In genomic region chrX:48933757-48934156, GRCh38 we compare ENCODE assay signal across 17 cellular contexts. TPM values are rescaled to one million over a fixed set of nuclear protein-coding genes. Genes with fewer than 3 reads are reported as not detected.
DNase-seq lines count a peak whose midpoint lies in the region; ATAC-seq, FAIRE-seq and TF ChIP-seq lines count a peak whose summit lies in the region.
"Had no signal": no experiment of that assay in that cellular context is flagged by ENCODE, and none has a peak within 500 bp of the region (broad histone marks: within the 10 kb centered on the region; RNA-seq: fewer than 3 reads in every experiment).

No MANE protein-coding gene starts in this region.

- H2AFZ ChIP-seq in GM12878 (ENCODE audit: control insufficient read depth, low read depth, low read length) = no peak overlapping the region

- no peak for TF ChIP-seq POLR2A in GM12878 (IDR thresholded peaks at IDR 0.05; ENCODE audit: low read depth, low read length)

- no peak for ATAC-seq in CD4-positive, alpha-beta T cell (ENCODE audit: poor library complexity)
- peak; percentile 33 for ATAC-seq in GM18502 (IDR thresholded peaks at IDR 0.05; ENCODE audit: poor library complexity, unreplicated experiment)
- ATAC-seq in GM12878 = peak; percentile 16
- ATAC-seq in GM19035 (IDR thresholded peaks at IDR 0.05; ENCODE audit: unreplicated experiment) = no peak
- no peak for ATAC-seq in mucosa of descending colon

- H3K9ac ChIP-seq in GM12878 (ENCODE audit: control insufficient read depth, insufficient read depth, low read length) = peak overlapping the region; percentile 15

- H4K20me1 ChIP-seq in GM12878 (ENCODE audit: control insufficient read depth, insufficient read depth) = no peaks in the 10 kb centered on the region

- H3K27ac ChIP-seq in CD4-positive, alpha-beta T cell (ENCODE audit: low read depth, low read length) = peak overlapping the region; percentile 46
- H3K27ac ChIP-seq in GM12878 (ENCODE audit: control insufficient read depth, insufficient read depth) = peak overlapping the region; percentile 83

- SMC1A ChIA-PET in GM12878 (lab: Charles Lee; ENCODE audit: uncharacterized antibody, unreplicated experiment) = no interaction called here

- peak overlapping the region; percentile 2 for H3K4me3 Mint-ChIP-seq in CD4-positive, alpha-beta T cell

- peak overlapping the region; percentile 98 for H3K27ac Mint-ChIP-seq in CD4-positive, alpha-beta T cell

- intact Hi-C loops in CD4-positive, alpha-beta T cell (cut with DNase I, micrococcal nuclease) = no loop called here
- intact Hi-C loops in GM12878 (cut with micrococcal nuclease; ENCODE audit: unreplicated experiment) = no loop called here
- intact Hi-C loops in mucosa of descending colon (cut with DNase I, micrococcal nuclease) = no loop called here

- no peaks in the 10 kb centered on the region for H3K27me3 ChIP-seq in CD4-positive, alpha-beta T cell (ENCODE audit: control insufficient read depth, insufficient read depth, low read length)
- H3K27me3 ChIP-seq in GM12878 (replicated peaks in 1 of 2; ENCODE audit: control insufficient read depth in 2 of 2, insufficient read depth in 2 of 2, low read length in 1 of 2) = no peaks in the 10 kb centered on the region
- H3K27me3 ChIP-seq: transverse colon had no signal

- H3K4me2 ChIP-seq in GM12878 (ENCODE audit: control insufficient read depth, insufficient read depth) = peak overlapping the region; percentile 44

- peak; percentile 25 to 59; a peak in 2 of 4 replicates for TF ChIP-seq EP300 in GM12878 (IDR thresholded peaks at IDR 0.05; ENCODE audit: borderline replicate concordance in 1 of 2, control insufficient read depth in 1 of 2, low read depth in 2 of 2, low read length in 2 of 2)

- 0% methylated on average over 2 of the region's 2 CpGs for WGBS in GM12878 (ENCODE audit: insufficient coverage, insufficient replicate concordance, low lambda C conversion rate, missing lambda C conversion rate)

- in situ Hi-C loops in GM12878 (cut with MboI) = loop anchor here (25.0 kb wide), 1 partner anchor 1721 kb away; the partner anchor contains the start of gene CDK16

- peak; percentile 59 for FAIRE-seq in GM12878 (lab: Jason Lieb, UNC)
- FAIRE-seq: H1, kidney had no signal

- no peak for DNase-seq in CD4-positive, alpha-beta T cell
- peak; percentile 66 for DNase-seq in RPMI8226
- DNase-seq in GM12878 (ENCODE audit: low read depth, low spot score) = no peak
- DNase-seq in A172 (ENCODE audit: low spot score) = no peak
- no peak for DNase-seq in mucosa of descending colon
- DNase-seq in NCI-H2029 treated with DMSO at 0.1 percent for 48 hours (lab: John Stamatoyannopoulos, UW) = no peak
- DNase-seq: activated CD8-positive, alpha-beta memory T cell treated with anti-CD3 and anti-CD28 coated beads for 24 hours; cerebellar nuclear complex; glutamatergic neuron; Kasumi-1; kidney; midbrain; NCI-H187 treated with DMSO at 0.1 percent for 48 hours; transverse colon had no signal

- H3K4me1 ChIP-seq in GM12878 (ENCODE audit: control insufficient read depth, insufficient read depth, low read length) (peaks cover 45% of the 10 kb centered on the region), mucosa of descending colon (ENCODE audit: low read depth) (no peaks in the 10 kb centered on the region)

- CTCF ChIA-PET in CD4-positive, alpha-beta T cell (lab: Charles Lee) = no interaction called here
- CTCF ChIA-PET in GM12878 (lab: Yijun Ruan, JAX) = no interaction called here

- peaks cover 20% of the 10 kb centered on the region for H3K79me2 ChIP-seq in GM12878 (ENCODE audit: control insufficient read depth, insufficient read depth, low read length)

- TF ChIP-seq RAD21 in GM12878 (IDR thresholded peaks at IDR 0.05; ENCODE audit: insufficient read depth, low read depth, low read length) = no peak

- H3K36me3 ChIP-seq in GM12878 (ENCODE audit: control insufficient read depth in 2 of 2, insufficient read depth in 2 of 2, low read length in 1 of 2) (peaks cover 2 to 8% of the 10 kb centered on the region in 2 experiments; a peak in 3 of 4 replicates), mucosa of descending colon (ENCODE audit: low read depth) (no peaks in the 10 kb centered on the region)

- H3K36me3 Mint-ChIP-seq in CD4-positive, alpha-beta T cell (ENCODE audit: low read depth) = peaks cover 63% of the 10 kb centered on the region

- TF ChIP-seq CTCF in CD4-positive, alpha-beta T cell (IDR thresholded peaks at IDR 0.05) = no peak
- TF ChIP-seq CTCF in GM12878 (IDR thresholded peaks at IDR 0.05 in 2 of 3, conservative IDR thresholded peaks at IDR 0.05 in 1 of 3; ENCODE audit: control insufficient read depth in 2 of 3, extremely low read depth in 1 of 3, insufficient read depth in 1 of 3, low read depth in 3 of 3, low read length in 3 of 3) = no peak
- TF ChIP-seq CTCF in mucosa of descending colon (IDR thresholded peaks at IDR 0.05) = no peak

- no peaks in the 10 kb centered on the region for H3K9me3 Mint-ChIP-seq in CD4-positive, alpha-beta T cell

- no peaks in the 10 kb centered on the region for H3K9me3 ChIP-seq in CD4-positive, alpha-beta T cell (ENCODE audit: control insufficient read depth, low read length)
- no peaks in the 10 kb centered on the region; the same call in 2 of the 3 replicates for H3K9me3 ChIP-seq in GM12878 (replicated peaks; ENCODE audit: control insufficient read depth, insufficient read depth, low read length)
- no peaks in the 10 kb centered on the region for H3K9me3 ChIP-seq in mucosa of descending colon
- H3K9me3 ChIP-seq: transverse colon had no signal

- POLR2A ChIA-PET in CD4-positive, alpha-beta T cell (lab: Charles Lee) = interaction anchor here (1.6 to 2.2 kb wide), 2 partner anchors 13 to 14 kb away, joined by 4 to 7 read pairs; no protein-coding TSS in a partner anchor
- POLR2A ChIA-PET in GM12878 (lab: Charles Lee) = no interaction called here

- no peaks in the 10 kb centered on the region for H3K27me3 Mint-ChIP-seq in CD4-positive, alpha-beta T cell

- RAD21 ChIA-PET in GM12878 (lab: Charles Lee; ENCODE audit: unreplicated experiment) = no interaction called here

- no TSS peak for BruUV-seq in GM12878 (replicated peaks; lab: Mats Ljungman, UMichigan)

- no peak overlapping the region for H3K4me3 ChIP-seq in GM12878
- H3K4me3 ChIP-seq in mucosa of descending colon = no peak overlapping the region
- H3K4me3 ChIP-seq: transverse colon had no signal

- H3K4me1 Mint-ChIP-seq in CD4-positive, alpha-beta T cell (ENCODE audit: low read depth) = peaks cover 62% of the 10 kb centered on the region

RNA-seq across cellular contexts. Expression of gene PIM2, which starts 14.9 kb away (rescaled TPM):
- total RNA-seq in CD4-positive, alpha-beta T cell = 100 to 1,000 TPM; 212 to 225 TPM
- total RNA-seq in GM12878 (2013; cell fraction: nucleolus; rRNA removed) = 293 and 318 TPM in 2 replicates
- total RNA-seq in GM12878 (2014; rRNA removed) (32.9 and 37.9 TPM in 2 replicates), GM12878 (2014; rRNA removed; fragmentation: Illumina TruSeq; extraction: Trizol) (19.2 and 19.9 TPM in 2 replicates), GM12878 (2021) (29.6 and 30.4 TPM in 2 replicates), mucosa of descending colon (10 to 100 TPM; 10.5 to 30.0 (median 20.5) TPM)
- polyA plus RNA-seq in GM12878 (2011; ENCODE audit: low read depth) = 61.5 TPM
- polyA plus RNA-seq in GM12878 (2011; rRNA removed) (65.9 and 96.8 TPM in 2 replicates), GM12878 (2014; fragmentation: Illumina TruSeq; extraction: Trizol) (30.1 and 34.0 TPM in 2 replicates), GM12878 (2014; fragmentation: Nextera tagmentation; extraction: Ambion mirVana) (10 to 100 TPM; 19.6 to 26.2 TPM), GM12878 (2014; rRNA removed) (31.7 and 32.1 TPM in 2 replicates), GM12878 (2016; fragmentation: Nextera tagmentation; extraction: Ambion mirVana) (10 to 100 TPM; 46.5 to 54.5 TPM)
- 86.7 and 115 TPM in 2 replicates for polyA plus RNA-seq in GM12878 (2011; cell fraction: cytosol; rRNA removed)
- polyA plus RNA-seq in GM12878 (2011; cell fraction: nucleus; rRNA removed) = 111 and 151 TPM in 2 replicates
- polyA plus RNA-seq in GM12878 (2012) = 114 and 191 TPM in 2 replicates
- 60.6 and 83.6 TPM in 2 replicates for polyA minus RNA-seq in GM12878 (2011; rRNA and poly(A)+ RNA removed)
- polyA minus RNA-seq in GM12878 (2011; cell fraction: cytosol; rRNA and poly(A)+ RNA removed) = 25.4 and 29.0 TPM in 2 replicates
- 53.8 and 65.6 TPM in 2 replicates for polyA minus RNA-seq in GM12878 (2011; cell fraction: nucleus; rRNA and poly(A)+ RNA removed)
- total RNA-seq in A172 (2014; rRNA removed; shearing (Covaris generic)) = 0.59 and 0.74 TPM in 2 replicates

RNA-seq across cellular contexts. Expression of gene SLC35A2, which starts 22.3 kb away (rescaled TPM):
- 10 to 100 TPM; 19.1 to 21.8 TPM for total RNA-seq in CD4-positive, alpha-beta T cell
- total RNA-seq in GM12878 (2013; cell fraction: nucleolus; rRNA removed) = 10.7 and 16.8 TPM in 2 replicates
- total RNA-seq in GM12878 (2014; rRNA removed) (9.3 and 11.0 TPM in 2 replicates), GM12878 (2014; rRNA removed; fragmentation: Illumina TruSeq; extraction: Trizol) (8.4 and 9.1 TPM in 2 replicates), GM12878 (2021) (16.7 and 21.9 TPM in 2 replicates), mucosa of descending colon (10 to 100 TPM; 26.4 to 62.1 (median 52.2) TPM)
- polyA plus RNA-seq in GM12878 (2011; ENCODE audit: low read depth) = 7.5 TPM
- polyA plus RNA-seq in GM12878 (2011; rRNA removed) (10.3 and 12.9 TPM in 2 replicates), GM12878 (2014; fragmentation: Illumina TruSeq; extraction: Trizol) (12.0 and 16.9 TPM in 2 replicates), GM12878 (2014; fragmentation: Nextera tagmentation; extraction: Ambion mirVana) (1 to 10 TPM; 2.1 to 6.8 TPM), GM12878 (2014; rRNA removed) (16.8 and 18.7 TPM in 2 replicates), GM12878 (2016; fragmentation: Nextera tagmentation; extraction: Ambion mirVana) (10 to 100 TPM; 25.1 to 27.4 TPM)
- 22.6 and 23.3 TPM in 2 replicates for polyA plus RNA-seq in GM12878 (2011; cell fraction: cytosol; rRNA removed)
- 28.2 and 28.4 TPM in 2 replicates for polyA plus RNA-seq in GM12878 (2011; cell fraction: nucleus; rRNA removed)
- 15.6 and 17.0 TPM in 2 replicates for polyA plus RNA-seq in GM12878 (2012)
- 21.6 and 23.7 TPM in 2 replicates for polyA minus RNA-seq in GM12878 (2011; rRNA and poly(A)+ RNA removed)
- 4.3 and 6.9 TPM in 2 replicates for polyA minus RNA-seq in GM12878 (2011; cell fraction: cytosol; rRNA and poly(A)+ RNA removed)
- polyA minus RNA-seq in GM12878 (2011; cell fraction: nucleus; rRNA and poly(A)+ RNA removed) = 4.1 and 5.2 TPM in 2 replicates
- total RNA-seq in A172 (2014; rRNA removed; shearing (Covaris generic)) = 18.9 and 32.6 TPM in 2 replicates

RNA-seq across cellular contexts. Expression of gene OTUD5, which starts 23.6 kb away (rescaled TPM):
- 10 to 100 TPM; 81.3 to 92.1 TPM for total RNA-seq in CD4-positive, alpha-beta T cell
- 39.3 and 46.8 TPM in 2 replicates for total RNA-seq in GM12878 (2013; cell fraction: nucleolus; rRNA removed)
- total RNA-seq in GM12878 (2014; rRNA removed) (22.2 and 23.7 TPM in 2 replicates), GM12878 (2014; rRNA removed; fragmentation: Illumina TruSeq; extraction: Trizol) (19.8 and 20.3 TPM in 2 replicates), GM12878 (2021) (39.1 and 39.9 TPM in 2 replicates), mucosa of descending colon (10 to 100 TPM; 43.6 to 56.5 (median 52.5) TPM)
- 26.3 TPM for polyA plus RNA-seq in GM12878 (2011; ENCODE audit: low read depth)
- polyA plus RNA-seq in GM12878 (2011; rRNA removed) (38.7 and 50.3 TPM in 2 replicates), GM12878 (2014; fragmentation: Illumina TruSeq; extraction: Trizol) (29.5 and 36.4 TPM in 2 replicates), GM12878 (2014; fragmentation: Nextera tagmentation; extraction: Ambion mirVana) (1 to 10 TPM; 2.0 to 4.6 TPM), GM12878 (2014; rRNA removed) (39.7 and 44.0 TPM in 2 replicates), GM12878 (2016; fragmentation: Nextera tagmentation; extraction: Ambion mirVana) (10 to 100 TPM; 11.2 to 21.6 TPM)
- 41.0 and 43.4 TPM in 2 replicates for polyA plus RNA-seq in GM12878 (2011; cell fraction: cytosol; rRNA removed)
- 122 and 147 TPM in 2 replicates for polyA plus RNA-seq in GM12878 (2011; cell fraction: nucleus; rRNA removed)
- 46.9 and 63.6 TPM in 2 replicates for polyA plus RNA-seq in GM12878 (2012)
- 34.6 and 56.6 TPM in 2 replicates for polyA minus RNA-seq in GM12878 (2011; rRNA and poly(A)+ RNA removed)
- 23.0 and 36.1 TPM in 2 replicates for polyA minus RNA-seq in GM12878 (2011; cell fraction: cytosol; rRNA and poly(A)+ RNA removed)
- 13.5 and 17.4 TPM in 2 replicates for polyA minus RNA-seq in GM12878 (2011; cell fraction: nucleus; rRNA and poly(A)+ RNA removed)
- 26.4 and 31.5 TPM in 2 replicates for total RNA-seq in A172 (2014; rRNA removed; shearing (Covaris generic))

RNA-seq across cellular contexts. Expression of gene PQBP1, which starts 36.0 kb away (rescaled TPM):
- total RNA-seq in CD4-positive, alpha-beta T cell = 10 to 100 TPM; 73.0 to 76.6 TPM
- 8.1 and 8.5 TPM in 2 replicates for total RNA-seq in GM12878 (2013; cell fraction: nucleolus; rRNA removed)
- 62.2 and 70.2 TPM in 2 replicates for total RNA-seq in GM12878 (2014; rRNA removed)
- total RNA-seq in GM12878 (2014; rRNA removed; fragmentation: Illumina TruSeq; extraction: Trizol) = 37.5 and 38.5 TPM in 2 replicates
- total RNA-seq in GM12878 (2021) = 69.5 and 71.0 TPM in 2 replicates
- 26.7 TPM for polyA plus RNA-seq in GM12878 (2011; ENCODE audit: low read depth)
- 22.4 and 55.3 TPM in 2 replicates for polyA plus RNA-seq in GM12878 (2011; rRNA removed)
- 67.4 and 68.4 TPM in 2 replicates for polyA plus RNA-seq in GM12878 (2011; cell fraction: cytosol; rRNA removed)
- polyA plus RNA-seq in GM12878 (2011; cell fraction: nucleus; rRNA removed) = 112 and 137 TPM in 2 replicates
- 70.1 and 70.6 TPM in 2 replicates for polyA plus RNA-seq in GM12878 (2012)
- polyA plus RNA-seq in GM12878 (2014; fragmentation: Illumina TruSeq; extraction: Trizol) = 39.6 and 70.0 TPM in 2 replicates
- polyA plus RNA-seq in GM12878 (2014; fragmentation: Nextera tagmentation; extraction: Ambion mirVana) = 10 to 100 TPM; 12.5 to 28.0 TPM
- polyA plus RNA-seq in GM12878 (2014; rRNA removed) = 68.5 and 76.1 TPM in 2 replicates
- polyA plus RNA-seq in GM12878 (2016; fragmentation: Nextera tagmentation; extraction: Ambion mirVana) = 10 to 100 TPM; 68.6 to 74.8 TPM
- 30.3 and 33.8 TPM in 2 replicates for polyA minus RNA-seq in GM12878 (2011; rRNA and poly(A)+ RNA removed)
- polyA minus RNA-seq in GM12878 (2011; cell fraction: cytosol; rRNA and poly(A)+ RNA removed) = 22.9 and 24.1 TPM in 2 replicates
- polyA minus RNA-seq in GM12878 (2011; cell fraction: nucleus; rRNA and poly(A)+ RNA removed) = 9.9 and 20.2 TPM in 2 replicates
- 57.4 and 59.2 TPM in 2 replicates for total RNA-seq in A172 (2014; rRNA removed; shearing (Covaris generic))
- 10 to 100 TPM; 55.5 to 88.8 (median 69.6) TPM for total RNA-seq in mucosa of descending colon

RNA-seq across cellular contexts. Expression of gene TIMM17B, which starts 36.2 kb away (rescaled TPM):
- 10 to 100 TPM; 40.0 to 40.3 TPM for total RNA-seq in CD4-positive, alpha-beta T cell
- total RNA-seq in GM12878 (2013; cell fraction: nucleolus; rRNA removed) = 14.1 and 16.7 TPM in 2 replicates
- 49.0 and 53.5 TPM in 2 replicates for total RNA-seq in GM12878 (2014; rRNA removed)
- 32.9 and 33.3 TPM in 2 replicates for total RNA-seq in GM12878 (2014; rRNA removed; fragmentation: Illumina TruSeq; extraction: Trizol)
- 53.8 and 57.8 TPM in 2 replicates for total RNA-seq in GM12878 (2021)
- polyA plus RNA-seq in GM12878 (2011; ENCODE audit: low read depth) = 24.7 TPM
- 22.0 and 41.5 TPM in 2 replicates for polyA plus RNA-seq in GM12878 (2011; rRNA removed)
- 84.2 and 105 TPM in 2 replicates for polyA plus RNA-seq in GM12878 (2011; cell fraction: cytosol; rRNA removed)
- polyA plus RNA-seq in GM12878 (2011; cell fraction: nucleus; rRNA removed) = 69.2 and 74.6 TPM in 2 replicates
- 40.4 and 40.9 TPM in 2 replicates for polyA plus RNA-seq in GM12878 (2012)
- polyA plus RNA-seq in GM12878 (2014; fragmentation: Illumina TruSeq; extraction: Trizol) = 16.3 and 37.7 TPM in 2 replicates
- polyA plus RNA-seq in GM12878 (2014; fragmentation: Nextera tagmentation; extraction: Ambion mirVana) = 10 to 100 TPM in 1 of 2 experiments, 1 to 10 TPM in 1; 4.5 to 18.3 TPM
- 69.4 and 72.4 TPM in 2 replicates for polyA plus RNA-seq in GM12878 (2014; rRNA removed)
- 10 to 100 TPM; 79.5 to 88.7 TPM for polyA plus RNA-seq in GM12878 (2016; fragmentation: Nextera tagmentation; extraction: Ambion mirVana)
- 14.3 and 37.8 TPM in 2 replicates for polyA minus RNA-seq in GM12878 (2011; rRNA and poly(A)+ RNA removed)
- polyA minus RNA-seq in GM12878 (2011; cell fraction: cytosol; rRNA and poly(A)+ RNA removed) = 16.0 and 17.4 TPM in 2 replicates
- 12.9 and 19.4 TPM in 2 replicates for polyA minus RNA-seq in GM12878 (2011; cell fraction: nucleus; rRNA and poly(A)+ RNA removed)
- total RNA-seq in A172 (2014; rRNA removed; shearing (Covaris generic)) = 67.2 and 73.1 TPM in 2 replicates
- 10 to 100 TPM; 43.4 to 49.0 (median 46.0) TPM for total RNA-seq in mucosa of descending colon

Comparison
In these comparisons a context has a peak if more than half of its experiments do, and no peak if none do; other contexts are left out.
1. ATAC-seq: peak in GM18502 (single experiment) and GM12878 (single experiment); none in CD4-positive, alpha-beta T cell (single experiment), GM19035 (single experiment) and mucosa of descending colon (single experiment).